Comparison of ENCODE assay signal across 1 cellular context in genomic region chr11:33643167-33643817, GRCh38.
TF ChIP-seq lines count a peak whose summit lies in the region.

No MANE protein-coding gene starts in this region.

TF ChIP-seq in WTC11, 78 proteins besides CTCF, POLR2A, EP300 and RAD21 (continued from another document):
- TF ChIP-seq STAT6 (CRISPR knock-in tag; conservative IDR thresholded peaks at IDR 0.05; ENCODE audit: low read depth): no peak
- TF ChIP-seq ZNF121 (CRISPR knock-in tag; IDR thresholded peaks at IDR 0.05): no peak
- TF ChIP-seq FOXP4 (CRISPR knock-in tag; IDR thresholded peaks at IDR 0.05): no peak
- TF ChIP-seq ZNF317 (CRISPR knock-in tag; IDR thresholded peaks at IDR 0.05; ENCODE audit: borderline replicate concordance, low read depth): no peak
- no peak for TF ChIP-seq ZNF423 (CRISPR knock-in tag; IDR thresholded peaks at IDR 0.05)
- no peak for TF ChIP-seq ZNF263 (CRISPR knock-in tag; IDR thresholded peaks at IDR 0.05; ENCODE audit: low read depth)
TF ChIP-seq in WTC11: peak in this region for 0.
